10 cellular contexts compared by ENCODE assay signal in the genomic region with DNA sequence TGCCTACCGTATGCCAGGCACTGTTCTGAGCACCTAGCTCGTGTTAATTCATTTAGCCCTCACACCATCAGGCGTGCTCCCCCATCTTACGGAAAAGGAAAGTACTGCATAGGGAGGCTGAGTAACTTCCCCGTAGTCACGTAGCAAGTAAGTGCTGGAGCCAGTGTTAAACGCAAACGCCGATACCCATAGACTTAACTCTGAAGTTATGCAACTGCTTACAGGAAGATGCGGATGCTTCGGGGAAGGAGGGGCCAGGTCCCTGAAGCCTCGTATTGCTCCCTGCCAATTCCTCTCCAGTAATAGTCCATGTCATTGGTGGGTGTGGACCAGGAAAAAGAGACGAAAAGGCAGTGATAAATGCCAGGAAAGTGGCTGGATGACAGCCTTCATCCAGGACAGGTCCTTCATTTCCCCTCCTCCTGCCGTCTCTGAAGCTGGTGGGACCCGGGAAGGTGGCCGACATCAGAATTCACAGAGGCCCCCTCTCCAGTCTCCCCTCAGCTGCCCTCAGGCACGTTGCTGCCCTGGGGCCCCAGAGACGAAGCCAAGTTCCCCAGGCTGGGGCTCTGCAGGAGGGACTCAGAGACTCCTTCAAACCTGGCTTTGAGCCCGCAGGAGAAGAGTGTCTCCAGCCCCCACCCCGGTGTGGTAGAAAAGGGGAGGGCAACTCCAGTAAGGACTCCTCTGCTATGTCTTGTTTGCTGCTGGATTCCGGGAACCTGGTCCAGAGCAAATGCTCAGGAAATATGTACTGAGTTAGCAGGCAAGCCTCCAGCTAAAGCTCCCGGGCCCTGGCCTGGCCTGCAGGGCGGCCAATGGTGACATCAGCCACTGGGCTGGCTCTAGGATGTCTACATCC. TPM values are rescaled to one million over a fixed set of nuclear protein-coding genes. Genes with fewer than 3 reads are reported as not detected.
A peak's percentile ranks its signal among the peaks of the same experiment; 100 is the strongest.
DNase-seq lines count a peak whose midpoint lies in the region; ATAC-seq, FAIRE-seq and TF ChIP-seq lines count a peak whose summit lies in the region.
"Had no signal": no experiment of that assay in that cellular context is flagged by ENCODE, and none has a peak within 500 bp of the region (broad histone marks: within the 10 kb centered on the region; RNA-seq: fewer than 3 reads in every experiment).

No MANE protein-coding gene starts in this region.

- H3K27me3 Mint-ChIP-seq in brain: peaks cover 2% of the 10 kb centered on the region

- H2AFZ ChIP-seq in HepG2 (ENCODE audit: low read length): no peak overlapping the region

- TF ChIP-seq RAD21 in HepG2 (CRISPR knock-in tag; IDR thresholded peaks at IDR 0.05): no peak

- H3K27me3 ChIP-seq in HepG2 (ENCODE audit: control insufficient read depth in 1 of 2, insufficient read depth in 2 of 2, low read length in 2 of 2) (peaks cover 16 to 81% of the 10 kb centered on the region in 2 experiments), testis (no peaks in the 10 kb centered on the region)

- TF ChIP-seq CTCF in brain (conservative IDR thresholded peaks at IDR 0.05) (no peak), HepG2 (CRISPR knock-in tag; IDR thresholded peaks at IDR 0.05) (no peak), testis (IDR thresholded peaks at IDR 0.05) (no peak)

- in situ Hi-C loops in HepG2 (cut with HindIII; ENCODE audit: extremely low pct_ligation_motif_present, low pct_unique_long_range_greater_than_20kb): no loop called here

- 9% methylated on average over 20 of the region's 23 CpGs for WGBS in HepG2 (ENCODE audit: low lambda C conversion rate)
- 34 to 44% methylated on average over 17 to 23 of the region's 23 CpGs for WGBS in testis, 2 donors

- H3K27ac ChIP-seq in HepG2 (ENCODE audit: extremely low read length, insufficient read depth, low read length) (no peak overlapping the region), testis (peak overlapping the region; percentile 45 to 62)
- H3K27ac ChIP-seq: KMS-11 had no signal

- H3K36me3 ChIP-seq in HepG2 (replicated peaks in 1 of 2; ENCODE audit: control insufficient read depth in 1 of 2, insufficient read depth in 2 of 2, low read length in 2 of 2) (no peaks in the 10 kb centered on the region), testis (ENCODE audit: low read depth, missing control alignments) (no peaks in the 10 kb centered on the region)

- H3K27ac Mint-ChIP-seq in brain: peak overlapping the region in 3 of 5 experiments; percentile 16 to 84 (median 63)

- no peak for FAIRE-seq in HepG2 (lab: Jason Lieb, UNC)

- POLR2A ChIA-PET in HepG2 (lab: Yijun Ruan, JAX): no interaction called here

- H3K79me2 ChIP-seq in HepG2 (ENCODE audit: insufficient read depth, low read length): no peaks in the 10 kb centered on the region

- H3K4me3 ChIP-seq in HepG2 (replicated peaks in 1 of 3; ENCODE audit: insufficient read depth in 1 of 3, low read depth in 2 of 3, low read length in 3 of 3) (no peak overlapping the region), testis (no peak overlapping the region)

- no peaks in the 10 kb centered on the region for H3K9me3 ChIP-seq in HepG2 (ENCODE audit: low read length)
- H3K9me3 ChIP-seq in testis: no peaks in the 10 kb centered on the region

- no peaks in the 10 kb centered on the region for H3K9me3 Mint-ChIP-seq in brain

- H3K4me1 ChIP-seq in HepG2 (ENCODE audit: insufficient read depth, low read length): no peaks in the 10 kb centered on the region
- H3K4me1 ChIP-seq in testis: peaks cover 12% of the 10 kb centered on the region

- no peaks in the 10 kb centered on the region for H4K20me1 ChIP-seq in HepG2 (ENCODE audit: insufficient read depth, low read length)

- H3K36me3 Mint-ChIP-seq in brain: no peaks in the 10 kb centered on the region

- CTCF ChIA-PET in HepG2 (lab: Yijun Ruan, JAX; ENCODE audit: low intra/inter-chr PET ratio, low total read pairs): no interaction called here

- intact Hi-C loops in HepG2 (cut with micrococcal nuclease; ENCODE audit: unreplicated experiment) (no loop called here), testis (cut with DNase I; ENCODE audit: low total_unique reads) (no loop called here)

- peaks cover 7% of the 10 kb centered on the region for H3K4me1 Mint-ChIP-seq in brain

- TF ChIP-seq POLR2A in HepG2 (IDR thresholded peaks at IDR 0.05; ENCODE audit: insufficient read depth in 1 of 2, low read depth in 2 of 2, low read length in 2 of 2): no peak
- TF ChIP-seq POLR2A in testis (IDR thresholded peaks at IDR 0.05): no peak

- no peak overlapping the region for H3K4me2 ChIP-seq in HepG2 (ENCODE audit: low read depth, low read length)
- H3K4me2 ChIP-seq: KMS-11 had no signal

- peak overlapping the region in 1 of 5 experiments; percentile 37 for H3K4me3 Mint-ChIP-seq in brain

- no peak for TF ChIP-seq EP300 in HepG2 (IDR thresholded peaks at IDR 0.05; ENCODE audit: low read depth in 2 of 2, low read length in 2 of 2)
- no peak for TF ChIP-seq EP300 in HepG2 (CRISPR knock-in tag; IDR thresholded peaks at IDR 0.05; ENCODE audit: borderline replicate concordance)

- DNase-seq in EH (ENCODE audit: low read depth) (peak; percentile 92), NCI-H2029 (lab: John Stamatoyannopoulos, UW) (peak; percentile 48), HepG2 (ENCODE audit: low spot score) (no peak), testis (peak; percentile 84)

- no TSS peak for BruUV-seq in HepG2 (replicated peaks; lab: Mats Ljungman, UMichigan)

- ATAC-seq in HepG2 (peak; percentile 32; the same call in 2 of the 3 replicates), GM21737 (IDR thresholded peaks at IDR 0.05; ENCODE audit: unreplicated experiment) (no peak), HG03460 (IDR thresholded peaks at IDR 0.05; ENCODE audit: unreplicated experiment) (no peak), GM21360 (IDR thresholded peaks at IDR 0.05; ENCODE audit: unreplicated experiment) (no peak)

- H3K9ac ChIP-seq in HepG2 (ENCODE audit: insufficient read depth, low read depth, low read length): no peak overlapping the region
- H3K9ac ChIP-seq: KMS-11 had no signal

TF ChIP-seq in HepG2, 621 proteins besides CTCF, POLR2A, EP300 and RAD21 (continues in another document):
- TF ChIP-seq, protein P1, sequence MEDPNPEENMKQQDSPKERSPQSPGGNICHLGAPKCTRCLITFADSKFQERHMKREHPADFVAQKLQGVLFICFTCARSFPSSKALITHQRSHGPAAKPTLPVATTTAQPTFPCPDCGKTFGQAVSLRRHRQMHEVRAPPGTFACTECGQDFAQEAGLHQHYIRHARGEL (CRISPR knock-in tag; IDR thresholded peaks at IDR 0.05): no peak

RNA-seq across cellular contexts. Expression of gene RAB44, which starts 37.7 kb away (rescaled TPM):
- not detected for polyA plus RNA-seq in brain (ENCODE audit: insufficient read depth, low read depth, low replicate concordance)
- not detected in 2 replicates for total RNA-seq in HepG2 (2016; rRNA removed; fragmentation: Illumina TruSeq; extraction: Trizol)
- not detected in 2 replicates for total RNA-seq in HepG2 (2016; cell fraction: cytosol; rRNA removed; fragmentation: Illumina TruSeq; extraction: Trizol; ENCODE audit: low read depth)
- not detected in 2 replicates for total RNA-seq in HepG2 (2016; cell fraction: insoluble cytoplasmic fraction; rRNA removed; fragmentation: Illumina TruSeq; extraction: Trizol)
- total RNA-seq in HepG2 (2016; cell fraction: membrane; rRNA removed; fragmentation: Illumina TruSeq; extraction: Trizol): not detected in 2 replicates
- total RNA-seq in HepG2 (2016; cell fraction: nucleus; rRNA removed; fragmentation: Illumina TruSeq; extraction: Trizol): not detected in 2 replicates
- polyA plus RNA-seq in HepG2 (2011; rRNA removed): not detected in 2 replicates
- not detected in 2 replicates for polyA plus RNA-seq in HepG2 (2011; cell fraction: cytosol; rRNA removed)
- 0.09 TPM in 1 of 2 replicates, not detected in the other for polyA plus RNA-seq in HepG2 (2011; cell fraction: nucleus; rRNA removed)
- not detected in 2 replicates for polyA plus RNA-seq in HepG2 (2012)
- not detected in 2 replicates for polyA plus RNA-seq in HepG2 (2016; cell fraction: cytosol; fragmentation: Illumina TruSeq; extraction: Trizol; ENCODE audit: low read depth)
- polyA plus RNA-seq in HepG2 (2016; cell fraction: insoluble cytoplasmic fraction; fragmentation: Illumina TruSeq; extraction: Trizol; ENCODE audit: low read depth): not detected in 2 replicates
- polyA plus RNA-seq in HepG2 (2016; cell fraction: membrane; fragmentation: Illumina TruSeq; extraction: Trizol; ENCODE audit: low read depth): not detected in 2 replicates
- polyA plus RNA-seq in HepG2 (2016; cell fraction: nucleus; fragmentation: Illumina TruSeq; extraction: Trizol; ENCODE audit: insufficient read depth, low read depth): 0.13 TPM in 1 of 2 replicates, not detected in the other
- 0.02 TPM in 1 of 2 replicates, not detected in the other for polyA minus RNA-seq in HepG2 (2011; rRNA and poly(A)+ RNA removed; ENCODE audit: low replicate concordance)
- polyA minus RNA-seq in HepG2 (2011; cell fraction: cytosol; rRNA and poly(A)+ RNA removed): not detected in 2 replicates
- polyA minus RNA-seq in HepG2 (2011; cell fraction: nucleus; rRNA and poly(A)+ RNA removed): 0.13 TPM in 1 of 2 replicates, not detected in the other
- under 1 TPM; 0.24 to 0.56 TPM for total RNA-seq in testis
- polyA plus RNA-seq in testis (ENCODE audit: insufficient read depth, low read depth, low replicate concordance): 0.09 TPM
- total RNA-seq: kidney epithelial cell had no signal

RNA-seq across cellular contexts. Expression of gene CDKN1A, which starts 56.8 kb away (rescaled TPM):
- polyA plus RNA-seq in brain (ENCODE audit: insufficient read depth, low read depth, low replicate concordance) (103 TPM), HepG2 (2011; rRNA removed) (92.1 and 131 TPM in 2 replicates), testis (ENCODE audit: insufficient read depth, low read depth, low replicate concordance) (64.2 TPM)
- total RNA-seq in HepG2 (2016; rRNA removed; fragmentation: Illumina TruSeq; extraction: Trizol) (56.0 and 60.7 TPM in 2 replicates), testis (100 to 1,000 TPM; 154 TPM)
- total RNA-seq in HepG2 (2016; cell fraction: cytosol; rRNA removed; fragmentation: Illumina TruSeq; extraction: Trizol; ENCODE audit: low read depth): 14.1 and 14.6 TPM in 2 replicates
- 60.2 and 60.7 TPM in 2 replicates for total RNA-seq in HepG2 (2016; cell fraction: insoluble cytoplasmic fraction; rRNA removed; fragmentation: Illumina TruSeq; extraction: Trizol)
- 35.8 and 37.2 TPM in 2 replicates for total RNA-seq in HepG2 (2016; cell fraction: membrane; rRNA removed; fragmentation: Illumina TruSeq; extraction: Trizol)
- total RNA-seq in HepG2 (2016; cell fraction: nucleus; rRNA removed; fragmentation: Illumina TruSeq; extraction: Trizol): 39.4 and 41.1 TPM in 2 replicates
- polyA plus RNA-seq in HepG2 (2011; cell fraction: cytosol; rRNA removed): 101 and 109 TPM in 2 replicates
- 99.7 and 130 TPM in 2 replicates for polyA plus RNA-seq in HepG2 (2011; cell fraction: nucleus; rRNA removed)
- 25.4 and 74.5 TPM in 2 replicates for polyA plus RNA-seq in HepG2 (2012)
- 11.7 and 12.8 TPM in 2 replicates for polyA plus RNA-seq in HepG2 (2016; cell fraction: cytosol; fragmentation: Illumina TruSeq; extraction: Trizol; ENCODE audit: low read depth)
- polyA plus RNA-seq in HepG2 (2016; cell fraction: insoluble cytoplasmic fraction; fragmentation: Illumina TruSeq; extraction: Trizol; ENCODE audit: low read depth): 67.9 and 74.3 TPM in 2 replicates
- 27.1 and 27.5 TPM in 2 replicates for polyA plus RNA-seq in HepG2 (2016; cell fraction: membrane; fragmentation: Illumina TruSeq; extraction: Trizol; ENCODE audit: low read depth)
- 70.1 and 78.2 TPM in 2 replicates for polyA plus RNA-seq in HepG2 (2016; cell fraction: nucleus; fragmentation: Illumina TruSeq; extraction: Trizol; ENCODE audit: insufficient read depth, low read depth)
- polyA minus RNA-seq in HepG2 (2011; rRNA and poly(A)+ RNA removed; ENCODE audit: low replicate concordance): 52.9 and 74.7 TPM in 2 replicates
- 33.1 and 37.9 TPM in 2 replicates for polyA minus RNA-seq in HepG2 (2011; cell fraction: cytosol; rRNA and poly(A)+ RNA removed)
- 23.8 and 39.9 TPM in 2 replicates for polyA minus RNA-seq in HepG2 (2011; cell fraction: nucleus; rRNA and poly(A)+ RNA removed)
